In the genomic region with DNA sequence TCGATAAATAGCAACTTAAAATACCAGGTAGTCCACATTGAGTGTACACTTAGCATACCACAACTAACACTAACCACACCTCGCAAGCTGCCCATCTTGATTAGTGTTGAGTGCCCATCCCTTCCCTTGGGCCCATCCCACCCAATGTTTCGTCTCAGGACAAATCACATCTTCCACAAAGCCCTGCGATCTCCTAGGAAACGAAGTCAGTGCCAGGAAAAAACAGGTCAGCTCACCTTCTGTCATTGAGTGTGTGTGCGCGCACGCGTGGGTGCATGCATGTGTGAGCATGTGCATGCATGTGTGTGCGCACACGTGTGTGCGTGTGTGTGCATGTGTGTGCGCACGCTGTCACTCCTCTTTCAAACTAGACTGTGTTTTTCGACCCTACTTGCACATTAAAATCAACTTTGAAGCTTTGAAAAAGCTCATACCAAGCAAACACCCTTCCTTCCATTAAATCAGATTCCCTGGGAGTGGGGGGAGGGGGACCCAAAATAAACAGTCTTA, we compare ENCODE assay signal across 30 cellular contexts. TPM values are rescaled to one million over a fixed set of nuclear protein-coding genes. Genes with fewer than 3 reads are reported as not detected.
"Had no signal": no experiment of that assay in that cellular context is flagged by ENCODE, and none has a peak within 500 bp of the region (broad histone marks: within the 10 kb centered on the region; RNA-seq: fewer than 3 reads in every experiment).

No MANE protein-coding gene starts in this region.

- H3K4me1 ChIP-seq: lower lobe of right lung, pancreas, sigmoid colon, stomach, thyroid gland had no signal

- H3K27me3 ChIP-seq: pancreas, sigmoid colon, thyroid gland had no signal

- H3K27ac ChIP-seq: esophagus squamous epithelium, heart right ventricle, lower lobe of right lung, neutrophil, pancreas, sigmoid colon, stomach, thyroid gland had no signal

- H3K9me3 ChIP-seq: esophagus squamous epithelium, heart right ventricle, lower lobe of right lung, neutrophil, pancreas, sigmoid colon, stomach, thyroid gland had no signal

- H3K4me3 ChIP-seq: esophagus squamous epithelium, heart right ventricle, lower lobe of right lung, pancreas, sigmoid colon, stomach, thyroid gland had no signal

- H3K36me3 ChIP-seq: esophagus squamous epithelium, heart right ventricle, lower lobe of right lung, neutrophil, pancreas, sigmoid colon, stomach, thyroid gland had no signal

- DNase-seq: effector CD8-positive, alpha-beta T cell; erythroblast; esophagus squamous epithelium; foreskin melanocyte; glutamatergic neuron; heart right ventricle; hippocampal formation; kidney glomerular epithelial cell; left colon; left ventricle myocardium superior; lower lobe of right lung; natural killer cell; pancreas; sigmoid colon; stimulated activated CD4-positive, alpha-beta T cell treated with anti-CD3 and anti-CD28 coated beads, Interleukin-2, amount 100 ng/mL, for 24 hours; stimulated activated CD4-positive, alpha-beta T cell treated with anti-CD3 and anti-CD28 coated beads, Interleukin-4, amount 100 ng/mL, for 24 hours; stimulated activated naive CD4-positive, alpha-beta T cell treated with Interleukin-2 at 50 U/mL for 16 hours; stomach; thyroid gland; trophoblast cell had no signal

RNA-seq across cellular contexts. Expression of gene OPALIN, which starts 48.8 kb away (rescaled TPM):
- total RNA-seq: cerebellum, esophagus squamous epithelium, heart right ventricle, left colon, left ventricle myocardium superior, lower lobe of right lung, mononuclear cell, natural killer cell, omental fat pad, pancreas, progenitor cell of endocrine pancreas, sigmoid colon, skeletal muscle tissue, stomach, subcutaneous adipose tissue, temporal lobe, thyroid gland, ureter had no signal
- polyA plus RNA-seq: heart right ventricle, neural cell, pancreas, sigmoid colon, stomach had no signal
